8 cellular contexts compared by ENCODE assay signal in genomic region chr7:26376208-26376917, GRCh38.
DNase-seq lines count a peak whose midpoint lies in the region; ATAC-seq and TF ChIP-seq lines count a peak whose summit lies in the region.

No MANE protein-coding gene starts in this region.

- no peaks in the 10 kb centered on the region for H3K36me3 ChIP-seq in HUES64 (ENCODE audit: insufficient read depth, low read length)
- H3K36me3 ChIP-seq in SK-N-SH (replicated peaks in 1 of 2; ENCODE audit: control insufficient read depth in 1 of 2, insufficient read depth in 2 of 2, low read length in 1 of 2), result no peaks in the 10 kb centered on the region
- no peaks in the 10 kb centered on the region for H3K36me3 ChIP-seq in body of pancreas (replicated peaks in 1 of 2; ENCODE audit: insufficient read depth in 1 of 2, low read depth in 2 of 2)
- peaks cover 0 to 22% of the 10 kb centered on the region in 2 donors for H3K36me3 ChIP-seq in left lung

- POLR2A ChIA-PET in SK-N-SH (lab: Yijun Ruan, JAX), result no interaction called here

- H3K27ac ChIP-seq in HUES64 (ENCODE audit: low read depth, low read length) (peak overlapping the region; percentile 46; the same call in 1 of the 2 replicates), SK-N-SH (ENCODE audit: low read depth in 2 of 2, low read length in 1 of 2) (peak overlapping the region in 1 of 2 experiments; percentile 89; a peak in 2 of 4 replicates), body of pancreas (peak overlapping the region; percentile 35 to 91 (median 83)), left lung (peak overlapping the region in 1 of 2 donors; percentile 85)

- H3F3A ChIP-seq in SK-N-SH (replicated peaks; ENCODE audit: insufficient read depth), result no peaks in the 10 kb centered on the region

- TF ChIP-seq POLR2A in body of pancreas (IDR thresholded peaks at IDR 0.05), result no peak

- H3K9me3 ChIP-seq in HUES64 (ENCODE audit: insufficient read depth, low read depth, low read length) (no peaks in the 10 kb centered on the region), SK-N-SH (no peaks in the 10 kb centered on the region), body of pancreas (no peaks in the 10 kb centered on the region), left lung (no peaks in the 10 kb centered on the region)

- H3K9me2 ChIP-seq in SK-N-SH, result no peaks in the 10 kb centered on the region

- H3K79me2 ChIP-seq in SK-N-SH (ENCODE audit: insufficient read depth), result no peaks in the 10 kb centered on the region

- DNase-seq in DMS 273 treated with DMSO at 0.1 percent for 48 hours (lab: John Stamatoyannopoulos, UW) (peak; percentile 61), SK-N-SH (peak; percentile 94), body of pancreas (peak; percentile 71 to 86 (median 76)), left lung (peak; percentile 39 to 84), middle frontal gyrus (ENCODE audit: extremely low spot score, low spot score) (no peak)
- peak; percentile 19 to 34 for DNase-seq in stimulated activated CD4-positive, alpha-beta T cell treated with anti-CD3 and anti-CD28 coated beads, Interleukin-4, amount 100 ng/mL, for 48 hours (ENCODE audit: low read depth in 2 of 2)

- no peak for TF ChIP-seq EP300 in SK-N-SH (IDR thresholded peaks at IDR 0.05; ENCODE audit: borderline replicate concordance in 1 of 2, low read depth in 1 of 2, low read length in 1 of 2)

- no peaks in the 10 kb centered on the region for H4K20me1 ChIP-seq in SK-N-SH (ENCODE audit: insufficient read depth)

- peaks cover 31% of the 10 kb centered on the region; the same call in 1 of the 2 replicates for H3K27me3 ChIP-seq in HUES64 (ENCODE audit: insufficient read depth, low read length)
- H3K27me3 ChIP-seq in SK-N-SH (ENCODE audit: insufficient read depth), result peaks cover 38% of the 10 kb centered on the region
- H3K27me3 ChIP-seq in body of pancreas, result no peaks in the 10 kb centered on the region
- H3K27me3 ChIP-seq in left lung, result peaks cover 51 to 74% of the 10 kb centered on the region in 2 donors

- no peak for TF ChIP-seq CTCF in SK-N-SH (IDR thresholded peaks at IDR 0.05)
- TF ChIP-seq CTCF in body of pancreas (IDR thresholded peaks at IDR 0.05), result no peak
- no peak for TF ChIP-seq CTCF in left lung (IDR thresholded peaks at IDR 0.05)

- under 1% methylated on average over 80 of the region's 80 CpGs for WGBS in HUES64
- under 1% methylated on average over 26 of the region's 80 CpGs for WGBS in SK-N-SH (ENCODE audit: low lambda C conversion rate)
- 1 to 2% methylated on average over 12 to 80 of the region's 80 CpGs for WGBS in body of pancreas, 2 donors

- no peak overlapping the region for H3K4me2 ChIP-seq in SK-N-SH

- intact Hi-C loops in body of pancreas (cut with DNase I), result no loop called here
- intact Hi-C loops in left lung (cut with DNase I), result no loop called here

- H3K4me1 ChIP-seq in HUES64 (ENCODE audit: insufficient read depth, low read length) (peaks cover 11% of the 10 kb centered on the region), SK-N-SH (ENCODE audit: control insufficient read depth in 1 of 2, insufficient read depth in 2 of 2, low read depth in 1 of 2, low read length in 1 of 2) (peaks cover 0 to 5% of the 10 kb centered on the region in 2 experiments; a peak in 2 of 4 replicates), body of pancreas (peaks cover 5% of the 10 kb centered on the region), left lung (peaks cover 0 to 48% of the 10 kb centered on the region in 2 donors)

- H3K9ac ChIP-seq in HUES64 (ENCODE audit: low read depth, low read length), result peak overlapping the region; percentile 91
- H3K9ac ChIP-seq in SK-N-SH, result no peak overlapping the region

- no peak for TF ChIP-seq RAD21 in SK-N-SH (IDR thresholded peaks at IDR 0.05; ENCODE audit: low read length)

- CTCF ChIA-PET in SK-N-SH (lab: Yijun Ruan, JAX), result interaction anchor here (0.7 to 12.1 kb wide), 42 partner anchors 10 to 785 kb away, joined by 3 to 716 read pairs (median 5); no protein-coding TSS in a partner anchor

- no peak overlapping the region for H2AFZ ChIP-seq in SK-N-SH (ENCODE audit: low read depth)

- ATAC-seq in GM21423 (IDR thresholded peaks at IDR 0.05; ENCODE audit: unreplicated experiment) (peak; percentile 43), body of pancreas (peak; percentile 75), left lung (peak; percentile 68)

- H3K4me3 ChIP-seq in HUES64 (ENCODE audit: low read length) (peak overlapping the region; percentile 83), SK-N-SH (ENCODE audit: low read depth in 2 of 2, low read length in 1 of 2) (peak overlapping the region in 1 of 2 experiments; percentile 55; a peak in 2 of 4 replicates), body of pancreas (peak overlapping the region; percentile 62 to 73), left lung (peak overlapping the region; percentile 38 to 47)

TF ChIP-seq in SK-N-SH, 30 proteins besides CTCF, POLR2A, EP300 and RAD21:
- no peak for TF ChIP-seq PBX3 (IDR thresholded peaks at IDR 0.05)
- TF ChIP-seq MXI1 (IDR thresholded peaks at IDR 0.05; ENCODE audit: low read depth, low read length), result peak; percentile 13; the same call in 1 of the 2 replicates
- no peak for TF ChIP-seq GABPA (IDR thresholded peaks at IDR 0.05; ENCODE audit: low read depth)
- no peak for TF ChIP-seq TAF1 (IDR thresholded peaks at IDR 0.05; ENCODE audit: borderline replicate concordance, low read depth, low read length)
- TF ChIP-seq EZH2phosphoT487 (IDR thresholded peaks at IDR 0.05; ENCODE audit: borderline replicate concordance, low read depth), result peak; percentile 72; the same call in 1 of the 2 replicates
- TF ChIP-seq IRF3 (IDR thresholded peaks at IDR 0.05; ENCODE audit: low read depth, low read length), result no peak
- TF ChIP-seq FOXJ3 (CRISPR knock-in tag; IDR thresholded peaks at IDR 0.05), result no peak
